Comparison of ENCODE assay signal across 8 cellular contexts in genomic region chr19:49691243-49692101, GRCh38. TPM values are rescaled to one million over a fixed set of nuclear protein-coding genes. Genes with fewer than 3 reads are reported as not detected.
DNase-seq lines count a peak whose midpoint lies in the region; ATAC-seq and TF ChIP-seq lines count a peak whose summit lies in the region.

No MANE protein-coding gene starts in this region.

- H3K36me3 Mint-ChIP-seq in progenitor cell of endocrine pancreas (ENCODE audit: insufficient read depth): peaks cover 5% of the 10 kb centered on the region

- no peaks in the 10 kb centered on the region for H3K27me3 Mint-ChIP-seq in progenitor cell of endocrine pancreas

- no peak for TF ChIP-seq CTCF in progenitor cell of endocrine pancreas (IDR thresholded peaks at IDR 0.05; ENCODE audit: unreplicated experiment)

- H3K4me1 Mint-ChIP-seq in progenitor cell of endocrine pancreas (ENCODE audit: low read depth): peaks cover 11% of the 10 kb centered on the region

- peaks cover 15% of the 10 kb centered on the region; the same call in 1 of the 2 replicates for H3K4me1 ChIP-seq in ES-I3 (ENCODE audit: insufficient read depth, low read length)

- peak overlapping the region; percentile 80 for H3K4me3 Mint-ChIP-seq in progenitor cell of endocrine pancreas (ENCODE audit: low read depth)

- intact Hi-C loops in left ventricle myocardium superior (cut with micrococcal nuclease): no loop called here

- peak; percentile 59 for ATAC-seq in left ventricle myocardium superior
- ATAC-seq in GM19452 (IDR thresholded peaks at IDR 0.05; ENCODE audit: unreplicated experiment): no peak

- H3K9ac ChIP-seq in ES-I3 (ENCODE audit: low read depth, low read length): peak overlapping the region; percentile 75

- peak overlapping the region; percentile 80 for H3K27ac ChIP-seq in angular gyrus (ENCODE audit: low read depth, low read length)

- DNase-seq in NCI-H2196 treated with DMSO at 0.1 percent for 48 hours (lab: John Stamatoyannopoulos, UW; ENCODE audit: unreplicated experiment) (peak; percentile 64), left ventricle myocardium superior (peak; percentile 77), progenitor cell of endocrine pancreas (ENCODE audit: low spot score, unreplicated experiment) (peak; percentile 41), AML-193 (lab: John Stamatoyannopoulos, UW) (no peak), SW 1271 (lab: John Stamatoyannopoulos, UW) (no peak)

- peaks cover 3% of the 10 kb centered on the region; the same call in 1 of the 2 replicates for H3K36me3 ChIP-seq in ES-I3 (ENCODE audit: insufficient read depth, low read length)

- H3K9me3 Mint-ChIP-seq in progenitor cell of endocrine pancreas (ENCODE audit: low read depth): no peaks in the 10 kb centered on the region

- peak overlapping the region; percentile 90 for H3K27ac Mint-ChIP-seq in progenitor cell of endocrine pancreas

- no peaks in the 10 kb centered on the region for H3K9me3 ChIP-seq in ES-I3 (ENCODE audit: control insufficient read depth, insufficient read depth, low read length)

RNA-seq across cellular contexts. Expression of gene CPT1C, which starts 0.6 kb away (rescaled TPM):
- total RNA-seq in left ventricle myocardium superior (3.1 TPM), progenitor cell of endocrine pancreas (49.9 and 53.1 TPM in 2 replicates)

RNA-seq across cellular contexts. Expression of gene ADM5, which starts 2.1 kb away (rescaled TPM):
- total RNA-seq in left ventricle myocardium superior (0.87 TPM), progenitor cell of endocrine pancreas (7.7 TPM in 2 replicates)

RNA-seq across cellular contexts. Expression of gene PRMT1, which starts 14.4 kb away (rescaled TPM):
- total RNA-seq in left ventricle myocardium superior (130 TPM), progenitor cell of endocrine pancreas (299 and 306 TPM in 2 replicates)

RNA-seq across cellular contexts. Expression of gene BCL2L12, which starts 25.7 kb away (rescaled TPM):
- 11.5 TPM for total RNA-seq in left ventricle myocardium superior
- total RNA-seq in progenitor cell of endocrine pancreas: 58.5 and 59.0 TPM in 2 replicates

RNA-seq across cellular contexts. Expression of gene IRF3, which starts 25.8 kb away (rescaled TPM):
- 40.6 TPM for total RNA-seq in left ventricle myocardium superior
- 103 and 110 TPM in 2 replicates for total RNA-seq in progenitor cell of endocrine pancreas

Comparison
In these comparisons a context has a peak if more than half of its experiments do, and no peak if none do; other contexts are left out.
1. DNase-seq: peak in NCI-H2196 treated with DMSO at 0.1 percent for 48 hours (single experiment), left ventricle myocardium superior (single experiment) and progenitor cell of endocrine pancreas (single experiment); none in AML-193 (0 of 2) and SW 1271 (0 of 2).
2. RNA of gene CPT1C, which starts 0.6 kb away (total RNA-seq): 49.9 to 53.1 TPM in progenitor cell of endocrine pancreas; 3.1 TPM in left ventricle myocardium superior (single experiment); every median in the first group is over 10 times any median in the second.